Comparison of ENCODE assay signal across 11 cellular contexts in the genomic region with DNA sequence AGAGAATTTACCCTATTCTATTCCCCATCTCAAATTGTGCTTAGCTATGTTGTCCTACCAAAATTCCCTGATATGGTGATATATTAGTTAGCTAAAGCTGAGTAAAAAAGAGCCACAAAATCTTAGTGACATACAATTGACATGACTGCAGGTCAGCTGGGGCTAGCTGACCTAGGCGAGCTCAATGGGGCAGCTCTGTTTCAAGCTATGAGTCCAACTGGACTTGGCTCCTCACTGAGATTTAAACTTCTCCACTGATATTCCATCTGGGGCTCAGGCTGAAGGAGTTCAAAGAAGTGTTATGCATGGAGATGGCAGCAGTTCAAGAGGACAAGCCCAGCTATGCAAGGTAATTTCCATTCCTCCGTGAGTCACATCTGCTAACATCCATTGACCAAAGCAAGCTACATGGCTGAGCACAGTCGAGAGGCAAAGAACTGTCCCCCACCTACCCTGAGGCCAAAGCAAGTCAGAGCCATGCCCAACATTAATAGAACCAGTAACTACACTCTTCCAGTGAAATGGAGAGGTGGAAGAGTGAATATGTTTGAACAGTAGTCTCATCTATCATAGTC. TPM values are rescaled to one million over a fixed set of nuclear protein-coding genes. Genes with fewer than 3 reads are reported as not detected.
"Had no signal": no experiment of that assay in that cellular context is flagged by ENCODE, and none has a peak within 500 bp of the region (broad histone marks: within the 10 kb centered on the region; RNA-seq: fewer than 3 reads in every experiment).

No MANE protein-coding gene starts in this region.

RNA-seq across cellular contexts. Expression of gene NPY4R, which starts 9.1 kb away (rescaled TPM):
- total RNA-seq: body of pancreas; fibroblast of lung; fibroblast of villous mesenchyme; heart left ventricle; liver; naive thymus-derived CD8-positive, alpha-beta T cell; neural crest cell; psoas muscle; smooth muscle cell; T-helper 17 cell had no signal
- polyA plus RNA-seq: heart left ventricle; liver; naive thymus-derived CD8-positive, alpha-beta T cell; smooth muscle cell; urinary bladder had no signal
